In genomic region chr6:34425498-34426410, GRCh38 we compare ENCODE assay signal across 8 cellular contexts. TPM values are rescaled to one million over a fixed set of nuclear protein-coding genes. Genes with fewer than 3 reads are reported as not detected.
DNase-seq lines count a peak whose midpoint lies in the region; ATAC-seq, FAIRE-seq and TF ChIP-seq lines count a peak whose summit lies in the region.

RPS10 (minus strand) TSS chr6:34426069; CDS start chr6:34425221, 848 bp downstream.

- CTCF ChIA-PET in WTC11 (lab: Charles Lee): interaction anchor here (0.5 to 1.7 kb wide), 6 partner anchors 11 to 262 kb away, joined by 3 to 9 read pairs (median 4); partner anchors contain the start of gene SMIM29

- H3K27me3 Mint-ChIP-seq in WTC11 (ENCODE audit: low read depth): 0 out of 2 replicates have a peak, but pooled peaks cover 2% of the 10 kb centered on the region

- TF ChIP-seq CTCF in WTC11 (IDR thresholded peaks at IDR 0.05) (no peak), bronchial epithelial cell (IDR thresholded peaks at IDR 0.05; ENCODE audit: insufficient read depth, low read length, severe bottlenecking) (no peak)

- H3K4me3 ChIP-seq in bronchial epithelial cell (ENCODE audit: low read depth, low read length): peak within 1 kb of the TSS; percentile 57
- H3K4me3 ChIP-seq in iPS-20b (ENCODE audit: low read length): peak within 1 kb of the TSS; percentile 85
- H3K4me3 ChIP-seq in skin epidermis: peak within 1 kb of the TSS; percentile 52 to 92 (median 71)

- ATAC-seq in GM18868 (IDR thresholded peaks at IDR 0.05; ENCODE audit: unreplicated experiment) (peak; percentile 67), HG03159 (IDR thresholded peaks at IDR 0.05; ENCODE audit: unreplicated experiment) (peak; percentile 88), WTC11 (peak; percentile 91)

- H3K4me1 ChIP-seq in iPS-20b (ENCODE audit: insufficient read depth, low read length): peaks cover 8% of the 10 kb centered on the region

- FAIRE-seq in A204.1 (lab: Jason Lieb, UNC): peak; percentile 68
- FAIRE-seq in bronchial epithelial cell (lab: Jason Lieb, UNC): no peak

- peaks cover 10% of the 10 kb centered on the region for H3K9me3 Mint-ChIP-seq in WTC11

- H3K27ac Mint-ChIP-seq in WTC11: peak within 1 kb of the TSS; percentile 99

- H3K27me3 ChIP-seq in bronchial epithelial cell (ENCODE audit: control insufficient read depth, insufficient read depth, low read length) (no peaks in the 10 kb centered on the region), iPS-20b (ENCODE audit: insufficient read depth, low read length) (no peaks in the 10 kb centered on the region)

- peaks cover 30% of the 10 kb centered on the region for H3K36me3 ChIP-seq in bronchial epithelial cell (ENCODE audit: control insufficient read depth, insufficient read depth, low read length)
- H3K36me3 ChIP-seq in iPS-20b (ENCODE audit: insufficient read depth, low read depth, low read length): peaks cover 47% of the 10 kb centered on the region

- peak within 1 kb of the TSS; percentile 100 for H3K9ac ChIP-seq in iPS-20b (ENCODE audit: low read depth, low read length)

- DNase-seq in NCI-H345 (lab: John Stamatoyannopoulos, UW): peak; percentile 95
- DNase-seq in WTC11 (ENCODE audit: low spot score): peak; percentile 91
- peak; percentile 74 for DNase-seq in bronchial epithelial cell (ENCODE audit: low read depth)

- POLR2A ChIA-PET in WTC11 (lab: Charles Lee): interaction anchor here (0.6 to 4.3 kb wide), 6 partner anchors 11 to 177 kb away, joined by 3 to 20 read pairs (median 4); partner anchors contain the start of gene SMIM29

- peaks cover 5% of the 10 kb centered on the region; the same call in 1 of the 2 replicates for H3K9me3 ChIP-seq in iPS-20b (ENCODE audit: insufficient read depth, low read depth, low read length)

- peaks cover 53% of the 10 kb centered on the region for H3K36me3 Mint-ChIP-seq in WTC11

- H3K4me1 Mint-ChIP-seq in WTC11: peaks cover 29% of the 10 kb centered on the region

- peak within 1 kb of the TSS; percentile 70 for H3K27ac ChIP-seq in iPS-20b (ENCODE audit: low read length)
- peak within 1 kb of the TSS; percentile 46 to 98 (median 88) for H3K27ac ChIP-seq in skin epidermis

- H3K4me3 Mint-ChIP-seq in WTC11: peak within 1 kb of the TSS; percentile 97

TF ChIP-seq in WTC11, 78 proteins besides CTCF, POLR2A, EP300 and RAD21 (continues in another document):
- TF ChIP-seq MLX (CRISPR knock-in tag; IDR thresholded peaks at IDR 0.05) (no peak), NR2C2 (CRISPR knock-in tag; IDR thresholded peaks at IDR 0.05) (no peak; the same call in 1 of the 2 replicates), E2F1 (CRISPR knock-in tag; IDR thresholded peaks at IDR 0.05) (no peak), FOXP1 (CRISPR knock-in tag; IDR thresholded peaks at IDR 0.05; ENCODE audit: borderline replicate concordance) (peak; percentile 33; the same call in 1 of the 2 replicates), GABPB1 (CRISPR knock-in tag; IDR thresholded peaks at IDR 0.05) (peak; percentile 66), FOXP4 (CRISPR knock-in tag; IDR thresholded peaks at IDR 0.05) (0 out of 2 replicates have a peak, but pooled peaks have one; percentile 40), ZNF121 (CRISPR knock-in tag; IDR thresholded peaks at IDR 0.05) (no peak), STAT6 (CRISPR knock-in tag; conservative IDR thresholded peaks at IDR 0.05; ENCODE audit: low read depth) (no peak), ZNF416 (CRISPR knock-in tag; IDR thresholded peaks at IDR 0.05) (no peak), TEAD4 (CRISPR knock-in tag; IDR thresholded peaks at IDR 0.05) (no peak), GRHL2 (CRISPR knock-in tag; IDR thresholded peaks at IDR 0.05; ENCODE audit: insufficient replicate concordance, severe bottlenecking) (no peak), KAT7 (CRISPR knock-in tag; IDR thresholded peaks at IDR 0.05; ENCODE audit: borderline replicate concordance) (no peak), CREB1 (CRISPR knock-in tag; IDR thresholded peaks at IDR 0.05) (peak; percentile 61; the same call in 1 of the 2 replicates), TCF7 (CRISPR knock-in tag; IDR thresholded peaks at IDR 0.05; ENCODE audit: low read depth) (no peak), ZSCAN18 (CRISPR knock-in tag; IDR thresholded peaks at IDR 0.05) (no peak), ATF6 (CRISPR knock-in tag; IDR thresholded peaks at IDR 0.05) (no peak)

RNA-seq across cellular contexts. Expression of gene RPS10, which starts in this region (rescaled TPM):
- 2,184 to 2,437 TPM (median 2,411 TPM) in 3 replicates for total RNA-seq in WTC11 (2021)
- 2,015 and 3,887 TPM in 2 replicates for total RNA-seq in bronchial epithelial cell

Comparison
In these comparisons a context has a peak if more than half of its experiments do, and no peak if none do; other contexts are left out.
1. Peak in every context shown above with its lines: DNase-seq, ATAC-seq, H3K4me3 ChIP-seq and H3K27ac ChIP-seq.